8 cellular contexts compared by ENCODE assay signal in genomic region chr1:18907021-18907913, GRCh38. TPM values are rescaled to one million over a fixed set of nuclear protein-coding genes. Genes with fewer than 3 reads are reported as not detected.
DNase-seq lines count a peak whose midpoint lies in the region; ATAC-seq and TF ChIP-seq lines count a peak whose summit lies in the region.

No MANE protein-coding gene starts in this region.

- no peak overlapping the region for H3K4me3 ChIP-seq in lung

- H3K4me1 ChIP-seq in lung (ENCODE audit: control insufficient read depth in 2 of 2, insufficient read depth in 2 of 2, low read length in 2 of 2) = no peaks in the 10 kb centered on the region

- ATAC-seq in activated CD4-positive, CD25-positive, alpha-beta regulatory T cell treated with anti-CD3 and anti-CD28 coated beads, Interleukin-2, amount 50 U/mL, for 24 hours = no peak
- ATAC-seq in lung (ENCODE audit: insufficient read depth, low FRiP score) = no peak
- no peak for ATAC-seq in HG03175 (IDR thresholded peaks at IDR 0.05; ENCODE audit: unreplicated experiment)

- peak in 3 of 4 experiments; percentile 20 to 46 (median 40) for DNase-seq in activated CD4-positive, CD25-positive, alpha-beta regulatory T cell (lab: John Stamatoyannopoulos, UW)
- DNase-seq in NCI-H345 treated with DMSO at 0.1 percent for 48 hours (lab: John Stamatoyannopoulos, UW; ENCODE audit: unreplicated experiment) = peak; percentile 32
- peak; percentile 19 to 58 for DNase-seq in activated CD4-positive, alpha-beta T cell treated with anti-CD3 and anti-CD28 coated beads, Interleukin-2, amount 50 U/mL, for 24 hours (ENCODE audit: low read depth in 1 of 2, low spot score in 1 of 2)
- DNase-seq in dermis blood vessel endothelial cell = peak; percentile 81
- DNase-seq in lung (ENCODE audit: low spot score) = peak; percentile 44
- peak; percentile 17 to 31 for DNase-seq in stimulated activated CD8-positive, alpha-beta memory T cell treated with anti-CD3 and anti-CD28 coated beads, Interleukin-4, amount 100 ng/mL, for 4 hours (ENCODE audit: low read depth in 2 of 2, low spot score in 1 of 2)

- H3K27ac ChIP-seq in lung (ENCODE audit: low read depth in 1 of 2, low read length in 1 of 2) = peak overlapping the region in 1 of 2 donors; percentile 75

- H3K27me3 ChIP-seq in lung (ENCODE audit: control insufficient read depth, insufficient read depth) = no peaks in the 10 kb centered on the region

- no peaks in the 10 kb centered on the region for H3K9me3 ChIP-seq in lung (ENCODE audit: control insufficient read depth in 2 of 2, insufficient read depth in 1 of 2, low read length in 1 of 2)

- whole genome bisulfite sequencing in lung, 2 donors = 10 to 30% methylated on average over 16 of the region's 16 CpGs

- H3K36me3 ChIP-seq in lung (ENCODE audit: control insufficient read depth in 2 of 2, insufficient read depth in 2 of 2, low read length in 2 of 2) = peaks cover 0 to 21% of the 10 kb centered on the region in 2 donors

- TF ChIP-seq CTCF in lung (IDR thresholded peaks at IDR 0.05; ENCODE audit: control extremely low read depth, extremely low read depth) = peak; percentile 69

RNA-seq across cellular contexts. Expression of gene ALDH4A1, which starts 4.9 kb away (rescaled TPM):
- total RNA-seq in dermis blood vessel endothelial cell (17.8 and 27.9 TPM in 2 replicates), lung (10 to 100 TPM in 1 of 2 donors, 1 to 10 TPM in 1; 6.4 to 12.5 TPM)
- 10 to 100 TPM in 1 of 2 donors, 1 to 10 TPM in 1; 9.9 to 16.3 TPM for polyA plus RNA-seq in lung

RNA-seq across cellular contexts. Expression of gene TAS1R2, which starts 47.8 kb away (rescaled TPM):
- not detected in 2 replicates for total RNA-seq in dermis blood vessel endothelial cell
- not detected for total RNA-seq in lung
- not detected for polyA plus RNA-seq in lung

RNA-seq across cellular contexts. Expression of gene IFFO2, which starts 49.2 kb away (rescaled TPM):
- total RNA-seq in dermis blood vessel endothelial cell (10.1 and 12.6 TPM in 2 replicates), lung (10 to 100 TPM in 1 of 2 donors, 1 to 10 TPM in 1; 8.7 to 18.9 TPM)
- polyA plus RNA-seq in lung = 1 to 10 TPM; 7.6 to 8.0 TPM

Comparison
In these comparisons a context has a peak if more than half of its experiments do, and no peak if none do; other contexts are left out.
1. DNase-seq: peak in every context shown above with its lines; median percentile 81 in dermis blood vessel endothelial cell; 44 in lung; 40 in activated CD4-positive, CD25-positive, alpha-beta regulatory T cell; 38 in activated CD4-positive, alpha-beta T cell treated with anti-CD3 and anti-CD28 coated beads, Interleukin-2, amount 50 U/mL, for 24 hours; 32 in NCI-H345 treated with DMSO at 0.1 percent for 48 hours; 24 in stimulated activated CD8-positive, alpha-beta memory T cell treated with anti-CD3 and anti-CD28 coated beads, Interleukin-4, amount 100 ng/mL, for 4 hours.